ENCODE assay signal across 15 cellular contexts in the genomic region with DNA sequence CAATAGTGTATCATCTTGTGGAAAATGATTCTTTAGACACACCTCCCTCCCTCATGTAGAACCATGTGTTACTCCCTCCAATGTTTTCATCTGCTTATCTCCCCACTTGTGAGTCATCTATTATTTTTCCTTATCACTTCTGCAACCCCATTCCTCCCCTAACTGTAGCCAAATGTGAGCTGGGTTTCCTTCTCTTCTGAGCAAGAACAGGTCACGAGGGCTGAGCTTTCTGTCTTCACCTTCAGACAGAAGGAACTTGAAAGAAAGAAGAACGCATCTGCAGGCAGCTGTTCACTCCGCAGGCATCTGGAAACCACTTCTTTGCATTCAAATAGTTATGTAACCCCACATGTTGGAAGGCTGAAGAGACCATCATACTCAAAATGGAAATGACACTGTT.
A peak's percentile ranks its signal among the peaks of the same experiment; 100 is the strongest.
DNase-seq lines count a peak whose midpoint lies in the region; ATAC-seq and TF ChIP-seq lines count a peak whose summit lies in the region.
"Had no signal": no experiment of that assay in that cellular context is flagged by ENCODE, and none has a peak within 500 bp of the region (broad histone marks: within the 10 kb centered on the region; RNA-seq: fewer than 3 reads in every experiment).

No MANE protein-coding gene starts in this region.

- H3K4me1 ChIP-seq in OCI-LY1 (ENCODE audit: insufficient read depth, low read length, severe bottlenecking), result peaks cover 52% of the 10 kb centered on the region

- H3K27me3 ChIP-seq in OCI-LY1 (ENCODE audit: insufficient read depth, low read length), result no peaks in the 10 kb centered on the region

- TF ChIP-seq CTCF in GM12865 (IDR thresholded peaks at IDR 0.05; ENCODE audit: insufficient read depth, low read depth, low read length, missing control alignments) (no peak), OCI-LY1 (IDR thresholded peaks at IDR 0.05; ENCODE audit: low read length) (no peak), fibroblast of pulmonary artery (IDR thresholded peaks at IDR 0.05; ENCODE audit: low read length, missing control alignments) (no peak)

- peak overlapping the region; percentile 4; the same call in 1 of the 2 replicates for H3K9ac ChIP-seq in OCI-LY1 (ENCODE audit: low read length)

- H3F3A ChIP-seq in OCI-LY1 (ENCODE audit: insufficient read depth, low read length), result no peaks in the 10 kb centered on the region

- peak; percentile 85 for ATAC-seq in HG02870 (IDR thresholded peaks at IDR 0.05; ENCODE audit: unreplicated experiment)
- ATAC-seq: natural killer cell had no signal

- H3K4me2 ChIP-seq in OCI-LY1 (ENCODE audit: low read length), result peak overlapping the region; percentile 37; the same call in 1 of the 2 replicates

- no peaks in the 10 kb centered on the region for H3K79me2 ChIP-seq in OCI-LY1 (ENCODE audit: insufficient read depth, low read length)

- H3K9me3 ChIP-seq in OCI-LY1 (ENCODE audit: low read length), result 0 out of 2 replicates have a peak, but pooled peaks cover 3% of the 10 kb centered on the region

- DNase-seq in GM12865 (ENCODE audit: low read depth) (peak; percentile 45), fibroblast of pulmonary artery (ENCODE audit: low read depth) (peak; percentile 86), DMS79 treated with DMSO at 0.1 percent for 48 hours (lab: John Stamatoyannopoulos, UW) (no peak), NK-92 (lab: John Stamatoyannopoulos, UW; ENCODE audit: unreplicated experiment) (no peak), T-helper 2 cell (no peak)
- DNase-seq in stimulated activated CD4-positive, alpha-beta T cell treated with anti-CD3 and anti-CD28 coated beads, Interleukin-1b, Interleukin-23, amount 100 ng/mL, for 48 hours, result no peak
- DNase-seq: hypothalamus; natural killer cell; NCI-H1417; NCI-H446; SHP77; stimulated activated CD4-positive, alpha-beta T cell treated with anti-CD3 and anti-CD28 coated beads, Interleukin-4, amount 100 ng/mL, for 1 hour had no signal

- no peaks in the 10 kb centered on the region for H4K20me1 ChIP-seq in OCI-LY1 (ENCODE audit: insufficient read depth, low read length)

- H2AFZ ChIP-seq in OCI-LY1 (ENCODE audit: low read length), result no peak overlapping the region

- no peaks in the 10 kb centered on the region for H3K9me2 ChIP-seq in OCI-LY1 (ENCODE audit: low read depth, low read length)

- no peaks in the 10 kb centered on the region; the same call in 1 of the 2 replicates for H3K36me3 ChIP-seq in OCI-LY1 (ENCODE audit: insufficient read depth, low read length)

- H3K4me3 ChIP-seq in GM12865 (ENCODE audit: low read depth, low read length), result no peak overlapping the region
- no peak overlapping the region for H3K4me3 ChIP-seq in OCI-LY1 (ENCODE audit: low read depth, low read length, poor library complexity, severe bottlenecking)
- no peak overlapping the region for H3K4me3 ChIP-seq in fibroblast of pulmonary artery (replicated peaks; ENCODE audit: low read depth, low read length)

- H3K27ac ChIP-seq in OCI-LY1 (ENCODE audit: low read depth, low read length, poor library complexity, severe bottlenecking), result peak overlapping the region; percentile 83
- H3K27ac ChIP-seq: VCaP had no signal

Comparison
In these comparisons a context has a peak if more than half of its experiments do, and no peak if none do; other contexts are left out.
1. DNase-seq: peak in GM12865 (single experiment) and fibroblast of pulmonary artery (single experiment); none in DMS79 treated with DMSO at 0.1 percent for 48 hours (single experiment), NK-92 (single experiment), T-helper 2 cell (0 of 5) and stimulated activated CD4-positive, alpha-beta T cell treated with anti-CD3 and anti-CD28 coated beads, Interleukin-1b, Interleukin-23, amount 100 ng/mL, for 48 hours (single experiment).